In the genomic region with DNA sequence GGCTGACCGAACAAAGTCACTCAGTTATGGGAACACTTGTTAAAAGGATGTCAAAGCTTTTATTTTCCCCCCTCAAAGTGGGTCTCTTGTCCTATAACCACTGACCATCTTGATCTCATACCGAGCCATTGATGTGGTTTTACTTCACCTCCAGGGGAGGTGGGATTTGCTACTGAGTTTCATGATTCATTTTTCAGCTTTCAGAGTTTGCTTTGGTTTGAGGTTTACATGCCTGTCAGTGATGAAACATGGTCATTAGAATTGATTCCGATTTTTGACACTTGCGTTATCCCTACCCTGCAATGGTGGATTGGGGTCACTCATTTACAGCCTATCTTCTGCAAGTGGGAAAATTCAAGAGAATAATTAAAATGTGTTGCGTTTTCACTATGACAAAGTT, we compare ENCODE assay signal across 1 cellular context.
TF ChIP-seq lines count a peak whose summit lies in the region.

No MANE protein-coding gene starts in this region.

TF ChIP-seq in GM12878, 131 proteins besides CTCF, POLR2A, EP300 and RAD21:
- TF ChIP-seq RUNX3 (IDR thresholded peaks at IDR 0.05; ENCODE audit: low read length): peak; percentile 84
- no peak for TF ChIP-seq DPF2 (IDR thresholded peaks at IDR 0.05)
- TF ChIP-seq, protein P1, sequence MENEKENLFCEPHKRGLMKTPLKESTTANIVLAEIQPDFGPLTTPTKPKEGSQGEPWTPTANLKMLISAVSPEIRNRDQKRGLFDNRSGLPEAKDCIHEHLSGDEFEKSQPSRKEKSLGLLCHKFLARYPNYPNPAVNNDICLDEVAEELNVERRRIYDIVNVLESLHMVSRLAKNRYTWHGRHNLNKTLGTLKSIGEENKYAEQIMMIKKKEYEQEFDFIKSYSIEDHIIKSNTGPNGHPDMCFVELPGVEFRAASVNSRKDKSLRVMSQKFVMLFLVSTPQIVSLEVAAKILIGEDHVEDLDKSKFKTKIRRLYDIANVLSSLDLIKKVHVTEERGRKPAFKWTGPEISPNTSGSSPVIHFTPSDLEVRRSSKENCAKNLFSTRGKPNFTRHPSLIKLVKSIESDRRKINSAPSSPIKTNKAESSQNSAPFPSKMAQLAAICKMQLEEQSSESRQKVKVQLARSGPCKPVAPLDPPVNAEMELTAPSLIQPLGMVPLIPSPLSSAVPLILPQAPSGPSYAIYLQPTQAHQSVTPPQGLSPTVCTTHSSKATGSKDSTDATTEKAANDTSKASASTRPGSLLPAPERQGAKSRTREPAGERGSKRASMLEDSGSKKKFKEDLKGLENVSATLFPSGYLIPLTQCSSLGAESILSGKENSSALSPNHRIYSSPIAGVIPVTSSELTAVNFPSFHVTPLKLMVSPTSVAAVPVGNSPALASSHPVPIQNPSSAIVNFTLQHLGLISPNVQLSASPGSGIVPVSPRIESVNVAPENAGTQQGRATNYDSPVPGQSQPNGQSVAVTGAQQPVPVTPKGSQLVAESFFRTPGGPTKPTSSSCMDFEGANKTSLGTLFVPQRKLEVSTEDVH (IDR thresholded peaks at IDR 0.05; ENCODE audit: low read depth, partially characterized antibody): no peak
- peak; percentile 73 for TF ChIP-seq TCF7 (IDR thresholded peaks at IDR 0.05; ENCODE audit: borderline replicate concordance)
- TF ChIP-seq SUPT20H (IDR thresholded peaks at IDR 0.05; ENCODE audit: borderline replicate concordance, control insufficient read depth, low read depth, low read length): no peak
